Comparison of ENCODE assay signal across 11 cellular contexts in genomic region chr6:159730277-159730676, GRCh38. TPM values are rescaled to one million over a fixed set of nuclear protein-coding genes. Genes with fewer than 3 reads are reported as not detected.
A peak's percentile ranks its signal among the peaks of the same experiment; 100 is the strongest.
DNase-seq lines count a peak whose midpoint lies in the region; ATAC-seq, FAIRE-seq and TF ChIP-seq lines count a peak whose summit lies in the region.
"Had no signal": no experiment of that assay in that cellular context is flagged by ENCODE, and none has a peak within 500 bp of the region (broad histone marks: within the 10 kb centered on the region; RNA-seq: fewer than 3 reads in every experiment).

No MANE protein-coding gene starts in this region.

- H3K4me1 ChIP-seq in OCI-LY3 (ENCODE audit: low read length): peaks cover 16% of the 10 kb centered on the region
- peaks cover 21% of the 10 kb centered on the region for H3K4me1 ChIP-seq in endothelial cell of umbilical vein (ENCODE audit: control insufficient read depth, extremely low read depth, insufficient read depth, low read length)
- peaks cover 53 to 67% of the 10 kb centered on the region in 2 donors for H3K4me1 ChIP-seq in gastrocnemius medialis

- H3K9ac ChIP-seq in OCI-LY3 (ENCODE audit: low read length) (peak overlapping the region; percentile 98), endothelial cell of umbilical vein (replicated peaks; ENCODE audit: extremely low read depth, insufficient read depth, low read length) (peak overlapping the region; percentile 98)

- TF ChIP-seq CTCF in OCI-LY3 (IDR thresholded peaks at IDR 0.05; ENCODE audit: low read depth, low read length) (no peak), endothelial cell of umbilical vein (IDR thresholded peaks at IDR 0.05; ENCODE audit: extremely low read depth in 1 of 2, insufficient read depth in 1 of 2, low read depth in 1 of 2, low read length in 2 of 2) (no peak), gastrocnemius medialis (IDR thresholded peaks at IDR 0.05 in 4 of 5, conservative IDR thresholded peaks at IDR 0.05 in 1 of 5) (no peak)

- H3K4me3 ChIP-seq in OCI-LY3 (ENCODE audit: low read length): peak overlapping the region; percentile 100
- H3K4me3 ChIP-seq in endothelial cell of umbilical vein (replicated peaks in 1 of 3; ENCODE audit: insufficient read depth in 1 of 3, low read depth in 1 of 3, low read length in 3 of 3): no peak overlapping the region
- H3K4me3 ChIP-seq in gastrocnemius medialis: peak overlapping the region in 2 of 4 donors; percentile 86 to 92

- H3K4me2 ChIP-seq in OCI-LY3 (ENCODE audit: low read length) (peak overlapping the region; percentile 92), endothelial cell of umbilical vein (ENCODE audit: insufficient read depth, low read length) (peak overlapping the region; percentile 99)

- TF ChIP-seq POLR2A in endothelial cell of umbilical vein (IDR thresholded peaks at IDR 0.05; ENCODE audit: low read depth, low read length) (no peak), gastrocnemius medialis (IDR thresholded peaks at IDR 0.05) (no peak)

- peak overlapping the region; percentile 34 for H3K4me3 Mint-ChIP-seq in T-helper 1 cell treated with Interleukin-12 subunit alpha and Interleukin-12 subunit beta and Interleukin-4 antibody, amounts not matched to agents 30 μg/mL and 1 μg/mL, for 36 hours

- ATAC-seq in gastrocnemius medialis: no peak
- ATAC-seq in GM19463 (IDR thresholded peaks at IDR 0.05; ENCODE audit: unreplicated experiment): no peak

- DNase-seq in T-helper 1 cell (no peak), endothelial cell of umbilical vein (ENCODE audit: low read depth, low spot score) (no peak), gastrocnemius medialis (no peak), ureter (ENCODE audit: low spot score) (no peak), H4 (ENCODE audit: low spot score) (no peak)
- DNase-seq: 8988T; activated CD4-positive, alpha-beta T cell treated with anti-CD3 and anti-CD28 coated beads for 48 hours had no signal

- H3K9me3 ChIP-seq in OCI-LY3 (ENCODE audit: insufficient read depth, low read length) (no peaks in the 10 kb centered on the region), endothelial cell of umbilical vein (replicated peaks; ENCODE audit: control insufficient read depth, insufficient read depth, low read length) (no peaks in the 10 kb centered on the region), gastrocnemius medialis (no peaks in the 10 kb centered on the region)

- H4K20me1 ChIP-seq in OCI-LY3 (ENCODE audit: insufficient read depth, low read length) (peaks cover 69% of the 10 kb centered on the region), endothelial cell of umbilical vein (replicated peaks; ENCODE audit: control insufficient read depth, extremely low read depth, insufficient read depth, low read length) (peaks cover 24% of the 10 kb centered on the region)

- no peak overlapping the region for H3K27ac Mint-ChIP-seq in T-helper 1 cell treated with Interleukin-12 subunit alpha and Interleukin-12 subunit beta and Interleukin-4 antibody, amounts not matched to agents 30 μg/mL and 1 μg/mL, for 36 hours

- H2AFZ ChIP-seq in OCI-LY3 (ENCODE audit: low read depth, low read length): no peak overlapping the region
- no peak overlapping the region for H2AFZ ChIP-seq in endothelial cell of umbilical vein (ENCODE audit: low read depth, low read length)

- POLR2A ChIA-PET in endothelial cell of umbilical vein (lab: Charles Lee): no interaction called here

- H3K27ac ChIP-seq in OCI-LY3 (ENCODE audit: low read length) (no peak overlapping the region; the same call in 1 of the 2 replicates), endothelial cell of umbilical vein (ENCODE audit: insufficient read depth, low read depth, low read length) (no peak overlapping the region), gastrocnemius medialis (peak overlapping the region; percentile 99 to 100 (median 99))

- H3K27me3 ChIP-seq in OCI-LY3 (ENCODE audit: low read depth, low read length) (no peaks in the 10 kb centered on the region), endothelial cell of umbilical vein (ENCODE audit: control insufficient read depth in 2 of 2, insufficient read depth in 2 of 2, low read length in 2 of 2) (no peaks in the 10 kb centered on the region), gastrocnemius medialis (no peaks in the 10 kb centered on the region)
- H3K27me3 ChIP-seq: cardiac muscle cell had no signal

- H3K9me3 Mint-ChIP-seq in T-helper 1 cell treated with Interleukin-12 subunit alpha and Interleukin-12 subunit beta and Interleukin-4 antibody, amounts not matched to agents 30 μg/mL and 1 μg/mL, for 36 hours: no peaks in the 10 kb centered on the region

- BruUV-seq in endothelial cell of umbilical vein (replicated peaks; lab: Mats Ljungman, UMichigan): no TSS peak

- peaks cover 24% of the 10 kb centered on the region for H3K36me3 Mint-ChIP-seq in T-helper 1 cell treated with Interleukin-12 subunit alpha and Interleukin-12 subunit beta and Interleukin-4 antibody, amounts not matched to agents 30 μg/mL and 1 μg/mL, for 36 hours (ENCODE audit: low read depth)

- CTCF ChIA-PET in endothelial cell of umbilical vein (lab: Charles Lee): interaction anchor here (0.8 kb wide), 1 partner anchor 38 kb away, joined by 3 read pairs; no protein-coding TSS in a partner anchor

- no peak for FAIRE-seq in endothelial cell of umbilical vein (lab: Jason Lieb, UNC)

- no peaks in the 10 kb centered on the region for H3K9me1 ChIP-seq in endothelial cell of umbilical vein (replicated peaks; ENCODE audit: control insufficient read depth, extremely low read depth, insufficient read depth, low read length)

- H3K36me3 ChIP-seq in OCI-LY3 (replicated peaks; ENCODE audit: low read depth, low read length) (peaks cover 11% of the 10 kb centered on the region), endothelial cell of umbilical vein (ENCODE audit: control insufficient read depth in 2 of 2, extremely low read depth in 1 of 2, insufficient read depth in 2 of 2, low read length in 2 of 2) (peaks cover 0 to 2% of the 10 kb centered on the region in 2 experiments), gastrocnemius medialis (no peaks in the 10 kb centered on the region)
- H3K36me3 ChIP-seq: cardiac muscle cell had no signal

- intact Hi-C loops in endothelial cell of umbilical vein (cut with micrococcal nuclease): no loop called here
- intact Hi-C loops in gastrocnemius medialis (cut with DNase I; ENCODE audit: low total_unique reads): no loop called here

- in situ Hi-C loops in gastrocnemius medialis (cut with MboI; ENCODE audit: low sequenced_read_pairs in 4 of 4): no loop called here

- H3K79me2 ChIP-seq in OCI-LY3 (ENCODE audit: low read length) (peaks cover 94% of the 10 kb centered on the region), endothelial cell of umbilical vein (ENCODE audit: control insufficient read depth, insufficient read depth, low read length) (peaks cover 89% of the 10 kb centered on the region)

- dilution Hi-C loops in endothelial cell of umbilical vein (cut with MboI; ENCODE audit: extremely low pct_ligation_motif_present, low sequenced_read_pairs): no loop called here

- peaks cover 39% of the 10 kb centered on the region for H3K4me1 Mint-ChIP-seq in T-helper 1 cell treated with Interleukin-12 subunit alpha and Interleukin-12 subunit beta and Interleukin-4 antibody, amounts not matched to agents 30 μg/mL and 1 μg/mL, for 36 hours (ENCODE audit: low read depth)

- no peaks in the 10 kb centered on the region for H3K27me3 Mint-ChIP-seq in T-helper 1 cell treated with Interleukin-12 subunit alpha and Interleukin-12 subunit beta and Interleukin-4 antibody, amounts not matched to agents 30 μg/mL and 1 μg/mL, for 36 hours (ENCODE audit: low read depth)

RNA-seq across cellular contexts. Expression of gene WTAP, which starts 3.0 kb away (rescaled TPM):
- total RNA-seq in endothelial cell of umbilical vein (75.6 and 81.6 TPM in 2 replicates), gastrocnemius medialis (100 to 1,000 TPM; 147 to 238 (median 193) TPM), ureter (111 TPM)
- polyA plus RNA-seq in endothelial cell of umbilical vein: 16.5 and 21.7 TPM in 2 replicates
- 20.7 and 22.2 TPM in 2 replicates for polyA plus RNA-seq in endothelial cell of umbilical vein (2011; cell fraction: cytosol; rRNA removed)
- 31.5 and 37.9 TPM in 2 replicates for polyA plus RNA-seq in endothelial cell of umbilical vein (2011; cell fraction: nucleus; rRNA removed)
- polyA plus RNA-seq in endothelial cell of umbilical vein (2012): 51.1 and 74.2 TPM in 2 replicates
- 35.7 and 37.0 TPM in 2 replicates for polyA minus RNA-seq in endothelial cell of umbilical vein
- 16.8 TPM for polyA minus RNA-seq in endothelial cell of umbilical vein (2011; cell fraction: cytosol; rRNA and poly(A)+ RNA removed)
- 43.8 and 60.2 TPM in 2 replicates for polyA minus RNA-seq in endothelial cell of umbilical vein (2011; cell fraction: nucleus; rRNA and poly(A)+ RNA removed)
- total RNA-seq in H4 (2014; rRNA removed; shearing (Covaris generic)): 56.3 and 61.8 TPM in 2 replicates

RNA-seq across cellular contexts. Expression of gene ACAT2, which starts 31.6 kb away (rescaled TPM):
- 114 and 131 TPM in 2 replicates for total RNA-seq in endothelial cell of umbilical vein
- 32.3 and 44.6 TPM in 2 replicates for polyA plus RNA-seq in endothelial cell of umbilical vein
- polyA plus RNA-seq in endothelial cell of umbilical vein (2011; cell fraction: cytosol; rRNA removed): 63.6 and 68.4 TPM in 2 replicates
- polyA plus RNA-seq in endothelial cell of umbilical vein (2011; cell fraction: nucleus; rRNA removed): 38.1 and 47.5 TPM in 2 replicates
- polyA plus RNA-seq in endothelial cell of umbilical vein (2012): 20.6 and 38.3 TPM in 2 replicates
- polyA minus RNA-seq in endothelial cell of umbilical vein: 62.8 and 75.8 TPM in 2 replicates
- polyA minus RNA-seq in endothelial cell of umbilical vein (2011; cell fraction: cytosol; rRNA and poly(A)+ RNA removed): 26.7 TPM
- polyA minus RNA-seq in endothelial cell of umbilical vein (2011; cell fraction: nucleus; rRNA and poly(A)+ RNA removed): 16.8 and 21.5 TPM in 2 replicates
- total RNA-seq in gastrocnemius medialis: 1 to 10 TPM in 2 of 4 donors, under 1 TPM in 2; 0.59 to 4.6 (median 2.4) TPM
- 42.1 TPM for total RNA-seq in ureter
- 37.4 and 40.5 TPM in 2 replicates for total RNA-seq in H4 (2014; rRNA removed; shearing (Covaris generic))

RNA-seq across cellular contexts. Expression of gene SOD2, which starts 37.2 kb away (rescaled TPM):
- 58.9 and 62.7 TPM in 2 replicates for total RNA-seq in endothelial cell of umbilical vein
- 27.7 and 31.6 TPM in 2 replicates for polyA plus RNA-seq in endothelial cell of umbilical vein
- 34.6 and 38.7 TPM in 2 replicates for polyA plus RNA-seq in endothelial cell of umbilical vein (2011; cell fraction: cytosol; rRNA removed)
- 19.9 and 24.7 TPM in 2 replicates for polyA plus RNA-seq in endothelial cell of umbilical vein (2011; cell fraction: nucleus; rRNA removed)
- 63.2 and 71.0 TPM in 2 replicates for polyA plus RNA-seq in endothelial cell of umbilical vein (2012)
- 57.6 and 74.5 TPM in 2 replicates for polyA minus RNA-seq in endothelial cell of umbilical vein
- 85.6 TPM for polyA minus RNA-seq in endothelial cell of umbilical vein (2011; cell fraction: cytosol; rRNA and poly(A)+ RNA removed)
- polyA minus RNA-seq in endothelial cell of umbilical vein (2011; cell fraction: nucleus; rRNA and poly(A)+ RNA removed): 18.7 and 26.5 TPM in 2 replicates
- over 10,000 TPM; 10,850 to 22,513 (median 13,452) TPM for total RNA-seq in gastrocnemius medialis
- 238 TPM for total RNA-seq in ureter
- 48.3 and 60.2 TPM in 2 replicates for total RNA-seq in H4 (2014; rRNA removed; shearing (Covaris generic))

RNA-seq across cellular contexts. Expression of gene TCP1, which starts 59.1 kb away (rescaled TPM):
- 288 and 302 TPM in 2 replicates for total RNA-seq in endothelial cell of umbilical vein
- polyA plus RNA-seq in endothelial cell of umbilical vein: 112 and 168 TPM in 2 replicates
- 119 and 120 TPM in 2 replicates for polyA plus RNA-seq in endothelial cell of umbilical vein (2011; cell fraction: cytosol; rRNA removed)
- 232 and 279 TPM in 2 replicates for polyA plus RNA-seq in endothelial cell of umbilical vein (2011; cell fraction: nucleus; rRNA removed)
- polyA plus RNA-seq in endothelial cell of umbilical vein (2012): 253 and 293 TPM in 2 replicates
- 206 and 271 TPM in 2 replicates for polyA minus RNA-seq in endothelial cell of umbilical vein
- 279 TPM for polyA minus RNA-seq in endothelial cell of umbilical vein (2011; cell fraction: cytosol; rRNA and poly(A)+ RNA removed)
- 150 and 164 TPM in 2 replicates for polyA minus RNA-seq in endothelial cell of umbilical vein (2011; cell fraction: nucleus; rRNA and poly(A)+ RNA removed)
- total RNA-seq in gastrocnemius medialis: 100 to 1,000 TPM; 135 to 256 (median 166) TPM
- total RNA-seq in ureter: 153 TPM
- 210 and 251 TPM in 2 replicates for total RNA-seq in H4 (2014; rRNA removed; shearing (Covaris generic))

RNA-seq across cellular contexts. Expression of gene MRPL18, which starts 60.0 kb away (rescaled TPM):
- total RNA-seq in endothelial cell of umbilical vein: 70.7 and 70.8 TPM in 2 replicates
- polyA plus RNA-seq in endothelial cell of umbilical vein: 40.5 and 55.4 TPM in 2 replicates
- polyA plus RNA-seq in endothelial cell of umbilical vein (2011; cell fraction: cytosol; rRNA removed): 78.1 and 83.1 TPM in 2 replicates
- polyA plus RNA-seq in endothelial cell of umbilical vein (2011; cell fraction: nucleus; rRNA removed): 26.4 and 30.8 TPM in 2 replicates
- polyA plus RNA-seq in endothelial cell of umbilical vein (2012): 67.8 and 89.4 TPM in 2 replicates
- polyA minus RNA-seq in endothelial cell of umbilical vein: 25.4 and 35.4 TPM in 2 replicates
- 16.3 TPM for polyA minus RNA-seq in endothelial cell of umbilical vein (2011; cell fraction: cytosol; rRNA and poly(A)+ RNA removed)
- polyA minus RNA-seq in endothelial cell of umbilical vein (2011; cell fraction: nucleus; rRNA and poly(A)+ RNA removed): 8.4 and 10.1 TPM in 2 replicates
- 100 to 1,000 TPM in 1 of 4 donors, 10 to 100 TPM in 3; 54.0 to 122 (median 69.0) TPM for total RNA-seq in gastrocnemius medialis
- total RNA-seq in ureter: 69.6 TPM
- 107 and 120 TPM in 2 replicates for total RNA-seq in H4 (2014; rRNA removed; shearing (Covaris generic))

Comparison
In these comparisons a context has a peak if more than half of its experiments do, and no peak if none do; other contexts are left out.
1. H3K27ac ChIP-seq: peak in gastrocnemius medialis (4 of 4); none in OCI-LY3 (single experiment) and endothelial cell of umbilical vein (single experiment).
2. RNA of gene SOD2, which starts 37.2 kb away (total RNA-seq): 10,850 to 22,513 TPM in gastrocnemius medialis; 238 TPM in ureter (single experiment), 58.9 to 62.7 TPM in endothelial cell of umbilical vein and 48.3 to 60.2 TPM in H4; every median in the first group is over 10 times any median in the second.